9 cellular contexts compared by ENCODE assay signal in genomic region chr21:17848228-17848627, GRCh38. TPM values are rescaled to one million over a fixed set of nuclear protein-coding genes. Genes with fewer than 3 reads are reported as not detected.
DNase-seq lines count a peak whose midpoint lies in the region; ATAC-seq and TF ChIP-seq lines count a peak whose summit lies in the region.
"Had no signal": no experiment of that assay in that cellular context is flagged by ENCODE, and none has a peak within 500 bp of the region (broad histone marks: within the 10 kb centered on the region; RNA-seq: fewer than 3 reads in every experiment).

No MANE protein-coding gene starts in this region.

- peak; percentile 96 for ATAC-seq in GM19372 (IDR thresholded peaks at IDR 0.05; ENCODE audit: low read depth, unreplicated experiment)
- peak; percentile 94 for ATAC-seq in HG03139 (IDR thresholded peaks at IDR 0.05; ENCODE audit: unreplicated experiment)

- DNase-seq in AG08395 (ENCODE audit: low spot score) (peak; percentile 96), amniotic stem cell (lab: John Stamatoyannopoulos, UW) (peak; percentile 76), osteocyte (ENCODE audit: extremely low spot score, unreplicated experiment) (no peak), NCI-H524 treated with DMSO at 0.1 percent for 48 hours (lab: John Stamatoyannopoulos, UW) (no peak), NCI-H1694 treated with DMSO at 0.1 percent for 48 hours (lab: John Stamatoyannopoulos, UW) (no peak)
- no peak for DNase-seq in stimulated activated CD4-positive, alpha-beta T cell treated with anti-CD3 and anti-CD28 coated beads, Interleukin-2, amount 100 ng/mL, for 48 hours

- no peak for TF ChIP-seq CTCF in osteocyte (IDR thresholded peaks at IDR 0.05)

- H3K27ac Mint-ChIP-seq in osteocyte (ENCODE audit: unreplicated experiment): peak overlapping the region; percentile 52

- H3K36me3 Mint-ChIP-seq in osteocyte (ENCODE audit: unreplicated experiment): no peaks in the 10 kb centered on the region

- peaks cover 15% of the 10 kb centered on the region for H3K4me1 Mint-ChIP-seq in osteocyte (ENCODE audit: unreplicated experiment)
- H3K4me1 Mint-ChIP-seq: neural crest cell had no signal

- H3K4me3 Mint-ChIP-seq in osteocyte (ENCODE audit: unreplicated experiment): no peak overlapping the region
- H3K4me3 Mint-ChIP-seq: neural crest cell had no signal

- no peaks in the 10 kb centered on the region for H3K9me3 Mint-ChIP-seq in osteocyte (ENCODE audit: unreplicated experiment)
- H3K9me3 Mint-ChIP-seq: neural crest cell had no signal

- no peaks in the 10 kb centered on the region for H3K27me3 Mint-ChIP-seq in osteocyte (ENCODE audit: unreplicated experiment)

RNA-seq across cellular contexts. Expression of gene C21orf91, which starts 29.1 kb away (rescaled TPM):
- total RNA-seq in osteocyte: 13.0 TPM in 2 replicates

Comparison
In these comparisons a context has a peak if more than half of its experiments do, and no peak if none do; other contexts are left out.
1. DNase-seq: peak in AG08395 (single experiment) and amniotic stem cell (single experiment); none in osteocyte (single experiment), NCI-H524 treated with DMSO at 0.1 percent for 48 hours (single experiment), NCI-H1694 treated with DMSO at 0.1 percent for 48 hours (single experiment) and stimulated activated CD4-positive, alpha-beta T cell treated with anti-CD3 and anti-CD28 coated beads, Interleukin-2, amount 100 ng/mL, for 48 hours (0 of 2).